ENCODE assay signal across 28 cellular contexts in genomic region chr1:233695901-233696300, GRCh38.
DNase-seq lines count a peak whose midpoint lies in the region; ATAC-seq and TF ChIP-seq lines count a peak whose summit lies in the region.
"Had no signal": no experiment of that assay in that cellular context is flagged by ENCODE, and none has a peak within 500 bp of the region (broad histone marks: within the 10 kb centered on the region; RNA-seq: fewer than 3 reads in every experiment).

No MANE protein-coding gene starts in this region.

- H3K27me3 Mint-ChIP-seq in mesothelial cell of epicardium (ENCODE audit: low read depth): no peaks in the 10 kb centered on the region
- H3K27me3 Mint-ChIP-seq: activated naive CD8-positive, alpha-beta T cell treated with anti-CD3 and anti-CD28 coated beads, Interleukin-2, amount 10 ng/mL, durations not matched to agents 7 days and 5 days had no signal

- H3K9me3 Mint-ChIP-seq in mesothelial cell of epicardium: peaks cover 14% of the 10 kb centered on the region
- H3K9me3 Mint-ChIP-seq: activated CD4-positive, alpha-beta T cell treated with anti-CD3 and anti-CD28 coated beads, Interleukin-2, amount 10 ng/mL, durations not matched to agents 7 days and 5 days; activated naive CD8-positive, alpha-beta T cell treated with anti-CD3 and anti-CD28 coated beads, Interleukin-2, amount 10 ng/mL, durations not matched to agents 7 days and 5 days; immature natural killer cell had no signal

- H3K36me3 Mint-ChIP-seq in mesothelial cell of epicardium: no peaks in the 10 kb centered on the region
- H3K36me3 Mint-ChIP-seq: activated naive CD8-positive, alpha-beta T cell treated with anti-CD3 and anti-CD28 coated beads, Interleukin-2, amount 10 ng/mL, durations not matched to agents 7 days and 5 days; CD8-positive, alpha-beta memory T cell; immature natural killer cell; natural killer cell had no signal

- peaks cover 16% of the 10 kb centered on the region for H3K4me1 ChIP-seq in left ventricle myocardium inferior
- H3K4me1 ChIP-seq: foreskin keratinocyte, left lung, spleen, thyroid gland had no signal

- no peaks in the 10 kb centered on the region for H3K36me3 ChIP-seq in left ventricle myocardium inferior
- H3K36me3 ChIP-seq: left lung, SJCRH30, spleen, thyroid gland had no signal

- no peaks in the 10 kb centered on the region for H3K27me3 ChIP-seq in left ventricle myocardium inferior (ENCODE audit: low read depth)
- H3K27me3 ChIP-seq: hepatocyte, left lung, SJCRH30, thyroid gland had no signal

- no peak overlapping the region for H3K4me3 Mint-ChIP-seq in mesothelial cell of epicardium
- H3K4me3 Mint-ChIP-seq: activated CD4-positive, alpha-beta T cell treated with anti-CD3 and anti-CD28 coated beads, Interleukin-2, amount 10 ng/mL, durations not matched to agents 7 days and 5 days; activated naive CD8-positive, alpha-beta T cell treated with anti-CD3 and anti-CD28 coated beads, Interleukin-2, amount 10 ng/mL, durations not matched to agents 7 days and 5 days; CD8-positive, alpha-beta memory T cell; immature natural killer cell; natural killer cell; stimulated activated naive CD8-positive, alpha-beta T cell treated with anti-CD3 and anti-CD28 coated beads, Interleukin-15, Interleukin-2, amounts not matched to agents 100 ng/mL and 50 ng/mL, for 24 hours had no signal

- peaks cover 4% of the 10 kb centered on the region for H3K4me1 Mint-ChIP-seq in mesothelial cell of epicardium
- H3K4me1 Mint-ChIP-seq: activated CD4-positive, alpha-beta T cell treated with anti-CD3 and anti-CD28 coated beads, Interleukin-2, amount 10 ng/mL, durations not matched to agents 7 days and 5 days; activated naive CD8-positive, alpha-beta T cell treated with anti-CD3 and anti-CD28 coated beads, Interleukin-2, amount 10 ng/mL, durations not matched to agents 7 days and 5 days; CD8-positive, alpha-beta memory T cell; immature natural killer cell; natural killer cell had no signal

- peak overlapping the region; percentile 87 for H3K27ac ChIP-seq in left ventricle myocardium inferior (replicated peaks)
- H3K27ac ChIP-seq: foreskin keratinocyte, hepatocyte, left lung, SJCRH30, spleen, thyroid gland had no signal

- peak; percentile 71 for ATAC-seq in GM21619 (IDR thresholded peaks at IDR 0.05; ENCODE audit: unreplicated experiment)
- peak; percentile 85 for ATAC-seq in HG03108 (IDR thresholded peaks at IDR 0.05; ENCODE audit: unreplicated experiment)
- no peak for ATAC-seq in activated CD4-positive, CD25-positive, alpha-beta regulatory T cell treated with anti-CD3 and anti-CD28 coated beads, Interleukin-2, amount 50 U/mL, for 24 hours
- ATAC-seq: foreskin keratinocyte, left lung, natural killer cell had no signal

- peaks cover 17% of the 10 kb centered on the region for H3K9me3 ChIP-seq in left ventricle myocardium inferior (replicated peaks)
- H3K9me3 ChIP-seq: left lung, SJCRH30, spleen, thyroid gland had no signal

- TF ChIP-seq CTCF in left ventricle myocardium inferior (IDR thresholded peaks at IDR 0.05; ENCODE audit: borderline replicate concordance) (no peak), mesothelial cell of epicardium (IDR thresholded peaks at IDR 0.05; ENCODE audit: unreplicated experiment) (no peak)

- no peak overlapping the region for H3K27ac Mint-ChIP-seq in mesothelial cell of epicardium
- H3K27ac Mint-ChIP-seq: activated CD4-positive, alpha-beta T cell treated with anti-CD3 and anti-CD28 coated beads, Interleukin-2, amount 10 ng/mL, durations not matched to agents 7 days and 5 days; activated naive CD8-positive, alpha-beta T cell treated with anti-CD3 and anti-CD28 coated beads, Interleukin-2, amount 10 ng/mL, durations not matched to agents 7 days and 5 days; activated T-helper 2 cell treated with anti-CD3 and anti-CD28 coated beads, Interferon-gamma antibody, Interleukin-2, Interleukin-4, amounts not matched to agents 10 μg/mL and 5 μg/mL and 100 μg/mL, durations not matched to agents 14 hours and 24 hours and 36 hours; CD8-positive, alpha-beta memory T cell; immature natural killer cell; natural killer cell; stimulated activated naive CD8-positive, alpha-beta T cell treated with anti-CD3 and anti-CD28 coated beads, Interleukin-15, Interleukin-2, amounts not matched to agents 100 ng/mL and 50 ng/mL, for 24 hours had no signal

- intact Hi-C loops in left ventricle myocardium inferior (cut with micrococcal nuclease) (no loop called here), cardiac septum (cut with DNase I) (no loop called here)

- H3K4me3 ChIP-seq in left ventricle myocardium inferior: peak overlapping the region; percentile 64
- H3K4me3 ChIP-seq: hepatocyte, left lung, SJCRH30, spleen, thyroid gland had no signal

- DNase-seq in left ventricle myocardium inferior (no peak), cardiac septum (ENCODE audit: low spot score) (no peak), NCI-H2029 (lab: John Stamatoyannopoulos, UW) (no peak), mesothelial cell of epicardium (ENCODE audit: low spot score in 2 of 2, unreplicated experiment in 2 of 2) (no peak)
- DNase-seq in stimulated activated naive CD4-positive, alpha-beta T cell (lab: John Stamatoyannopoulos, UW): no peak
- DNase-seq: activated CD4-positive, alpha-beta T cell treated with anti-CD3 and anti-CD28 coated beads, Interleukin-2, amount 10 ng/mL, durations not matched to agents 7 days and 5 days; activated naive CD8-positive, alpha-beta T cell treated with anti-CD3 and anti-CD28 coated beads, Interleukin-2, amount 10 ng/mL, durations not matched to agents 7 days and 5 days; CD8-positive, alpha-beta memory T cell; DMS153; effector CD4-positive, alpha-beta T cell; foreskin keratinocyte; GDM1; immature natural killer cell; left lung; midbrain; natural killer cell; retina; SJCRH30; spleen; stimulated activated CD4-positive, alpha-beta T cell treated with anti-CD3 and anti-CD28 coated beads, Interleukin-4, amount 100 ng/mL, for 24 hours; T-helper 1 cell; thyroid gland had no signal

Comparison
In these comparisons a context has a peak if more than half of its experiments do, and no peak if none do; other contexts are left out.
1. ATAC-seq: peak in GM21619 (single experiment) and HG03108 (single experiment); none in activated CD4-positive, CD25-positive, alpha-beta regulatory T cell treated with anti-CD3 and anti-CD28 coated beads, Interleukin-2, amount 50 U/mL, for 24 hours (0 of 2).